Comparison of ENCODE assay signal across 12 cellular contexts in genomic region chr16:67392301-67393059, GRCh38. TPM values are rescaled to one million over a fixed set of nuclear protein-coding genes. Genes with fewer than 3 reads are reported as not detected.
DNase-seq lines count a peak whose midpoint lies in the region; ATAC-seq and TF ChIP-seq lines count a peak whose summit lies in the region.
"Had no signal": no experiment of that assay in that cellular context is flagged by ENCODE, and none has a peak within 500 bp of the region (broad histone marks: within the 10 kb centered on the region; RNA-seq: fewer than 3 reads in every experiment).

No MANE protein-coding gene starts in this region.

- H3K9me3 ChIP-seq in esophagus squamous epithelium: no peaks in the 10 kb centered on the region
- peaks cover 0 to 2% of the 10 kb centered on the region in 2 donors for H3K9me3 ChIP-seq in neuronal stem cell (replicated peaks in 1 of 2; ENCODE audit: control insufficient read depth in 2 of 2, insufficient read depth in 1 of 2, low read depth in 1 of 2, low read length in 2 of 2)

- H4K8ac ChIP-seq in neuronal stem cell (ENCODE audit: low read depth, low read length): peak overlapping the region; percentile 29

- ATAC-seq in stimulated activated naive CD8-positive, alpha-beta T cell treated with anti-CD3 and anti-CD28 coated beads, Interleukin-15, amount 100 ng/mL, for 72 hours: no peak
- no peak for ATAC-seq in stimulated activated naive CD8-positive, alpha-beta T cell treated with anti-CD3 and anti-CD28 coated beads, Interleukin-15, Interleukin-2, amounts not matched to agents 100 U/mL and 50 U/mL, for 24 hours
- ATAC-seq in activated CD4-positive, alpha-beta T cell treated with anti-CD3 and anti-CD28 coated beads for 36 hours: no peak
- ATAC-seq in activated T-cell treated with anti-CD3 and anti-CD28 coated beads, Interleukin-2, amount 50 U/mL, for 72 hours (replicated peaks in 1 of 2): no peak
- no peak for ATAC-seq in GM18498 (IDR thresholded peaks at IDR 0.05; ENCODE audit: unreplicated experiment)

- peak overlapping the region; percentile 75 for H3K4me2 ChIP-seq in neuronal stem cell (ENCODE audit: insufficient read depth, low read length, poor library complexity, severe bottlenecking)

- H2BK15ac ChIP-seq in neuronal stem cell (ENCODE audit: low read length): peak overlapping the region; percentile 99

- no peak for TF ChIP-seq POLR2A in esophagus squamous epithelium (IDR thresholded peaks at IDR 0.05)

- peak overlapping the region; percentile 97 for H2AK5ac ChIP-seq in neuronal stem cell (ENCODE audit: low read depth, low read length)

- peaks cover 59% of the 10 kb centered on the region for H3K27me3 Mint-ChIP-seq in stimulated activated naive CD8-positive, alpha-beta T cell treated with anti-CD3 and anti-CD28 coated beads, Interleukin-15, amount 100 ng/mL, for 72 hours
- peaks cover 27% of the 10 kb centered on the region for H3K27me3 Mint-ChIP-seq in activated CD4-positive, alpha-beta T cell treated with anti-CD3 and anti-CD28 coated beads for 36 hours
- H3K27me3 Mint-ChIP-seq in activated T-cell treated with anti-CD3 and anti-CD28 coated beads, Interleukin-2, amount 50 U/mL, for 72 hours (ENCODE audit: low read depth): peaks cover 28% of the 10 kb centered on the region

- H3K79me1 ChIP-seq in neuronal stem cell (ENCODE audit: low read depth, low read length): peaks cover 7% of the 10 kb centered on the region

- CTCF ChIA-PET in activated CD4-positive, alpha-beta T cell treated with anti-CD3 and anti-CD28 coated beads for 36 hours (lab: Charles Lee): interaction anchor here (0.7 to 2.5 kb wide), 6 partner anchors 11 to 132 kb away, joined by 3 to 10 read pairs (median 4); no protein-coding TSS in a partner anchor

- H3K4me3 ChIP-seq in esophagus squamous epithelium: peak overlapping the region; percentile 4 to 56 (median 48)
- peak overlapping the region; percentile 41 to 72 for H3K4me3 ChIP-seq in neuronal stem cell (ENCODE audit: low read length in 2 of 2)

- peak overlapping the region; percentile 48 for H3K4ac ChIP-seq in neuronal stem cell (ENCODE audit: low read length)

- H3K27ac Mint-ChIP-seq in stimulated activated naive CD8-positive, alpha-beta T cell treated with anti-CD3 and anti-CD28 coated beads, Interleukin-15, amount 100 ng/mL, for 72 hours: peak overlapping the region; percentile 27 to 48
- H3K27ac Mint-ChIP-seq in activated CD4-positive, alpha-beta T cell treated with anti-CD3 and anti-CD28 coated beads for 36 hours: no peak overlapping the region
- H3K27ac Mint-ChIP-seq in activated T-cell treated with anti-CD3 and anti-CD28 coated beads, Interleukin-2, amount 50 U/mL, for 72 hours: no peak overlapping the region
- H3K27ac Mint-ChIP-seq: activated naive CD4-positive, alpha-beta T cell treated with anti-CD3 and anti-CD28 coated beads for 36 hours had no signal

- peaks cover 0 to 17% (median 0%) of the 10 kb centered on the region in 4 donors for H3K27me3 ChIP-seq in esophagus squamous epithelium
- peaks cover 11 to 36% (median 25%) of the 10 kb centered on the region in 3 experiments for H3K27me3 ChIP-seq in neuronal stem cell (ENCODE audit: control insufficient read depth in 3 of 3, insufficient read depth in 3 of 3, low read depth in 1 of 3, low read length in 3 of 3)

- H3K23ac ChIP-seq in neuronal stem cell (ENCODE audit: low read depth, low read length, poor library complexity): peak overlapping the region; percentile 34

- H3K36me3 ChIP-seq in esophagus squamous epithelium (no peaks in the 10 kb centered on the region), neuronal stem cell (replicated peaks in 1 of 2; ENCODE audit: control insufficient read depth in 2 of 2, insufficient read depth in 2 of 2, low read length in 2 of 2) (no peaks in the 10 kb centered on the region)

- H3K36me3 Mint-ChIP-seq in activated CD4-positive, alpha-beta T cell treated with anti-CD3 and anti-CD28 coated beads for 36 hours (ENCODE audit: low read depth): no peaks in the 10 kb centered on the region
- no peaks in the 10 kb centered on the region for H3K36me3 Mint-ChIP-seq in activated T-cell treated with anti-CD3 and anti-CD28 coated beads, Interleukin-2, amount 50 U/mL, for 72 hours (ENCODE audit: insufficient read depth in 2 of 2)
- H3K36me3 Mint-ChIP-seq: CD4-positive, CD25-positive, alpha-beta regulatory T cell had no signal

- peak overlapping the region; percentile 96 for H2BK120ac ChIP-seq in neuronal stem cell (ENCODE audit: low read depth, low read length)

- H3K9ac ChIP-seq in neuronal stem cell (ENCODE audit: low read depth, low read length, poor library complexity): peak overlapping the region; percentile 66

- H3K9me3 Mint-ChIP-seq in stimulated activated naive CD8-positive, alpha-beta T cell treated with anti-CD3 and anti-CD28 coated beads, Interleukin-15, amount 100 ng/mL, for 72 hours: no peaks in the 10 kb centered on the region
- no peaks in the 10 kb centered on the region for H3K9me3 Mint-ChIP-seq in activated CD4-positive, alpha-beta T cell treated with anti-CD3 and anti-CD28 coated beads for 36 hours (ENCODE audit: low read depth)
- H3K9me3 Mint-ChIP-seq in activated T-cell treated with anti-CD3 and anti-CD28 coated beads, Interleukin-2, amount 50 U/mL, for 72 hours: no peaks in the 10 kb centered on the region
- H3K9me3 Mint-ChIP-seq: activated naive CD4-positive, alpha-beta T cell treated with anti-CD3 and anti-CD28 coated beads for 36 hours had no signal

- WGBS in esophagus squamous epithelium, 2 donors: 59 to 71% methylated on average over 14 of the region's 18 CpGs
- no CpG with 5 or more reads among the region's 18 CpGs for WGBS in neuronal stem cell (ENCODE audit: extremely low coverage in 2 of 2, insufficient read length in 2 of 2, insufficient replicate concordance in 1 of 2), 2 donors

- peak overlapping the region; percentile 77 for H2BK5ac ChIP-seq in neuronal stem cell (ENCODE audit: low read length)

- H3K18ac ChIP-seq in neuronal stem cell (ENCODE audit: low read length): peak overlapping the region; percentile 98

- H2BK12ac ChIP-seq in neuronal stem cell (ENCODE audit: low read length): peak overlapping the region; percentile 99

- no peak for DNase-seq in stimulated activated naive CD8-positive, alpha-beta T cell treated with anti-CD3 and anti-CD28 coated beads, Interleukin-15, amount 100 ng/mL, for 72 hours
- no peak for DNase-seq in stimulated activated naive CD8-positive, alpha-beta T cell treated with anti-CD3 and anti-CD28 coated beads, Interleukin-15, Interleukin-2, amounts not matched to agents 100 U/mL and 50 U/mL, for 24 hours
- no peak for DNase-seq in esophagus squamous epithelium (lab: John Stamatoyannopoulos, UW)
- DNase-seq in neuronal stem cell (ENCODE audit: low spot score): no peak
- DNase-seq in effector CD4-positive, alpha-beta T cell: no peak
- no peak for DNase-seq in activated CD4-positive, alpha-beta T cell treated with anti-CD3 and anti-CD28 coated beads for 36 hours
- no peak for DNase-seq in activated T-cell treated with anti-CD3 and anti-CD28 coated beads, Interleukin-2, amount 50 U/mL, for 72 hours

- intact Hi-C loops in esophagus squamous epithelium (cut with DNase I): no loop called here
- intact Hi-C loops in activated CD4-positive, alpha-beta T cell treated with anti-CD3 and anti-CD28 coated beads for 36 hours (cut with DNase I, micrococcal nuclease): no loop called here

- H3K14ac ChIP-seq in neuronal stem cell (ENCODE audit: low read length): peak overlapping the region; percentile 99

- H2AFZ ChIP-seq in neuronal stem cell (ENCODE audit: low read length): peak overlapping the region; percentile 91

- peak overlapping the region; percentile 44 to 84 (median 78) for H3K27ac ChIP-seq in esophagus squamous epithelium
- H3K27ac ChIP-seq in neuronal stem cell (replicated peaks; ENCODE audit: low read length): no peak overlapping the region
- H3K27ac ChIP-seq: VCaP had no signal

- POLR2A ChIA-PET in activated CD4-positive, alpha-beta T cell treated with anti-CD3 and anti-CD28 coated beads for 36 hours (lab: Charles Lee): no interaction called here

- peaks cover 57 to 74% (median 60%) of the 10 kb centered on the region in 3 donors for H3K4me1 ChIP-seq in esophagus squamous epithelium
- peaks cover 43 to 54% of the 10 kb centered on the region in 2 donors for H3K4me1 ChIP-seq in neuronal stem cell (ENCODE audit: control insufficient read depth in 2 of 2, insufficient read depth in 1 of 2, low read depth in 1 of 2, low read length in 2 of 2)

- no peak for TF ChIP-seq CTCF in esophagus squamous epithelium (IDR thresholded peaks at IDR 0.05)

- H4K91ac ChIP-seq in neuronal stem cell (ENCODE audit: low read depth, low read length, poor library complexity): peak overlapping the region; percentile 86

- no peak overlapping the region for H3K4me3 Mint-ChIP-seq in stimulated activated naive CD8-positive, alpha-beta T cell treated with anti-CD3 and anti-CD28 coated beads, Interleukin-15, amount 100 ng/mL, for 72 hours
- no peak overlapping the region for H3K4me3 Mint-ChIP-seq in activated CD4-positive, alpha-beta T cell treated with anti-CD3 and anti-CD28 coated beads for 36 hours
- H3K4me3 Mint-ChIP-seq in activated T-cell treated with anti-CD3 and anti-CD28 coated beads, Interleukin-2, amount 50 U/mL, for 72 hours: no peak overlapping the region
- H3K4me3 Mint-ChIP-seq: activated naive CD4-positive, alpha-beta T cell treated with anti-CD3 and anti-CD28 coated beads for 36 hours had no signal

- H3K4me1 Mint-ChIP-seq in stimulated activated naive CD8-positive, alpha-beta T cell treated with anti-CD3 and anti-CD28 coated beads, Interleukin-15, amount 100 ng/mL, for 72 hours: peaks cover 22% of the 10 kb centered on the region
- H3K4me1 Mint-ChIP-seq in activated CD4-positive, alpha-beta T cell treated with anti-CD3 and anti-CD28 coated beads for 36 hours: peaks cover 9% of the 10 kb centered on the region
- H3K4me1 Mint-ChIP-seq in activated T-cell treated with anti-CD3 and anti-CD28 coated beads, Interleukin-2, amount 50 U/mL, for 72 hours (ENCODE audit: low read depth): peaks cover 5% of the 10 kb centered on the region

RNA-seq across cellular contexts. Expression of gene TPPP3, which starts 0.8 kb away (rescaled TPM):
- total RNA-seq in esophagus squamous epithelium: 10 to 100 TPM in 2 of 4 donors, 1 to 10 TPM in 2; 3.0 to 26.2 (median 8.2) TPM
- 20.8 TPM for polyA plus RNA-seq in neuronal stem cell (2013, experiment 1 of 2)
- 19.8 TPM for polyA plus RNA-seq in neuronal stem cell (2013, experiment 2 of 2)
- total RNA-seq in activated CD4-positive, alpha-beta T cell treated with anti-CD3 and anti-CD28 coated beads for 36 hours: not detected
- under 1 TPM in 1 of 2 donors, not detected in 1; 0.16 TPM for total RNA-seq in activated T-cell treated with anti-CD3 and anti-CD28 coated beads, Interleukin-2, amount 50 U/mL, for 72 hours
- total RNA-seq: activated naive CD4-positive, alpha-beta T cell treated with anti-CD3 and anti-CD28 coated beads for 36 hours; CD4-positive, CD25-positive, alpha-beta regulatory T cell had no signal
- polyA plus RNA-seq: CD4-positive, CD25-positive, alpha-beta regulatory T cell had no signal

RNA-seq across cellular contexts. Expression of gene ZDHHC1, which starts 23.8 kb away (rescaled TPM):
- 10 to 100 TPM in 1 of 4 donors, 1 to 10 TPM in 3; 2.5 to 11.1 (median 3.8) TPM for total RNA-seq in esophagus squamous epithelium
- polyA plus RNA-seq in neuronal stem cell (2013, experiment 1 of 2): 4.1 TPM
- polyA plus RNA-seq in neuronal stem cell (2013, experiment 2 of 2): 4.7 TPM
- total RNA-seq in activated CD4-positive, alpha-beta T cell treated with anti-CD3 and anti-CD28 coated beads for 36 hours: under 1 TPM; 0.58 to 0.98 TPM
- 1 to 10 TPM; 1.9 to 2.1 TPM for total RNA-seq in activated T-cell treated with anti-CD3 and anti-CD28 coated beads, Interleukin-2, amount 50 U/mL, for 72 hours
- total RNA-seq: CD4-positive, CD25-positive, alpha-beta regulatory T cell had no signal

RNA-seq across cellular contexts. Expression of gene HSD11B2, which starts 38.4 kb away (rescaled TPM):
- total RNA-seq in esophagus squamous epithelium: 10 to 100 TPM in 1 of 4 donors, 1 to 10 TPM in 3; 2.1 to 13.0 (median 6.7) TPM
- polyA plus RNA-seq in neuronal stem cell (2013, experiment 1 of 2): 1.1 TPM
- 0.78 TPM for polyA plus RNA-seq in neuronal stem cell (2013, experiment 2 of 2)
- 1 to 10 TPM; 2.0 to 2.2 TPM for total RNA-seq in activated CD4-positive, alpha-beta T cell treated with anti-CD3 and anti-CD28 coated beads for 36 hours
- 1 to 10 TPM in 1 of 2 donors, under 1 TPM in 1; 0.53 to 1.1 TPM for total RNA-seq in activated T-cell treated with anti-CD3 and anti-CD28 coated beads, Interleukin-2, amount 50 U/mL, for 72 hours
- total RNA-seq: CD4-positive, CD25-positive, alpha-beta regulatory T cell; endothelial cell of umbilical vein had no signal
- polyA plus RNA-seq: CD4-positive, CD25-positive, alpha-beta regulatory T cell had no signal

Comparison
In these comparisons a context has a peak if more than half of its experiments do, and no peak if none do; other contexts are left out.
1. H3K27ac Mint-ChIP-seq: peak in stimulated activated naive CD8-positive, alpha-beta T cell treated with anti-CD3 and anti-CD28 coated beads, Interleukin-15, amount 100 ng/mL, for 72 hours (2 of 2); none in activated CD4-positive, alpha-beta T cell treated with anti-CD3 and anti-CD28 coated beads for 36 hours (single experiment) and activated T-cell treated with anti-CD3 and anti-CD28 coated beads, Interleukin-2, amount 50 U/mL, for 72 hours (single experiment).